ENCODE assay signal across 22 cellular contexts in the genomic region with DNA sequence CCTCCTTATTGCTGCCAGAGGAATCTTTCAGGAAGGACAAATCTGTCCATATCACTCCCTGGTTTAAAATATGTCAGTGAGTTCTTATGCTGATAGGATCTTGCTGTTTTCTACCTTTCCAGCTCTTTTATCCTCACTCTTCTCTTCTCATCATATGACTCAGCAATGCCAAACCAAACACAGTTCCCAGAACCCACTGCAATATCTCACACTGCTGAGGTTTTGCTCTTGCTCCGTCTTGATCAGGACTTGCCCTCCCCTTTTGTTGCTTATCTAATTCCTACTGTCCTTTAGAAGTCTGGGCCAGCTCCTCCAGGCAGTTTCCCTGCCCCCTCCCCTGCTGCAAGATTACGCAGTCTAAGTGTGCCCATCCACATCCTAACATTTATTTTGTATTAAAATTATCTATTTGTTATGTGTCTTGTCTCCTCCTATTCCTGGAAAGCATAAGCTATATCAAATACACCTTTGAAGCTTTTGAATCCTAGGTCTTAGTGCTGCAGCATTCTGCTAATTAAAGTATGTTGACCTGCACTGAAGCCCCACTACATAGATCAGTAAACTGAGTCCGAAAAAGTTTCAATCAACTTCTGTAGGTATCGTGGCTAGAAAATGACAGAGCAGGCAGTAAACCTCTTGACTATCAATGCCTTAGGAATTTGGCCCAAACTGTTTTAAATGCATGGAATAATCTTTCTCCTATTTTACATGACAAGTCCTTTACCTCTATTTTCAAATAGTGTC.
"Had no signal": no experiment of that assay in that cellular context is flagged by ENCODE, and none has a peak within 500 bp of the region (broad histone marks: within the 10 kb centered on the region; RNA-seq: fewer than 3 reads in every experiment).

No MANE protein-coding gene starts in this region.

- H3K4me3 ChIP-seq: hepatocyte, lung, psoas muscle, right lobe of liver, tibial artery, upper lobe of left lung, uterus had no signal

- ATAC-seq: effector memory CD8-positive, alpha-beta T cell; left colon; left ventricle myocardium superior; psoas muscle; right lobe of liver; stimulated activated effector memory CD8-positive, alpha-beta T cell treated with anti-CD3 and anti-CD28 coated beads, Interleukin-12 subunit alpha, Interleukin-12 subunit beta, amount 100 ng/mL, for 72 hours; stimulated activated naive CD8-positive, alpha-beta T cell treated with anti-CD3 and anti-CD28 coated beads, Interleukin-15, Interleukin-2, amounts not matched to agents 100 U/mL and 50 U/mL, for 24 hours had no signal

- H3K79me2 ChIP-seq: hepatocyte had no signal

- H3K27ac Mint-ChIP-seq: dendritic cell treated with granulocyte-macrophage colony-stimulating factor and Interleukin-4, amounts not matched to agents 40 ng/mL and 50 ng/mL, for 4 days; effector memory CD8-positive, alpha-beta T cell; naive B cell; stimulated activated effector memory CD8-positive, alpha-beta T cell treated with anti-CD3 and anti-CD28 coated beads, Interleukin-12 subunit alpha, Interleukin-12 subunit beta, amount 100 ng/mL, for 72 hours had no signal

- DNase-seq: effector memory CD8-positive, alpha-beta T cell; erythroblast; head of caudate nucleus; left colon; left ventricle myocardium superior; mesenchymal stem cell; naive B cell; psoas muscle; retina; right lobe of liver; stimulated activated CD4-positive, alpha-beta T cell treated with anti-CD3 and anti-CD28 coated beads, Interleukin-4, amount 100 ng/mL, for 1 hour; stimulated activated CD8-positive, alpha-beta memory T cell treated with anti-CD3 and anti-CD28 coated beads, Interleukin-4, amount 100 ng/mL, for 48 hours; stimulated activated naive CD8-positive, alpha-beta T cell treated with anti-CD3 and anti-CD28 coated beads, Interleukin-15, Interleukin-2, amounts not matched to agents 100 U/mL and 50 U/mL, for 24 hours; tibial artery; upper lobe of left lung; uterus had no signal

- H3K27me3 ChIP-seq: foreskin keratinocyte, hepatocyte, neutrophil, right lobe of liver, tibial artery, upper lobe of left lung, uterus had no signal

- H3K4me1 ChIP-seq: right lobe of liver, tibial artery, upper lobe of left lung, uterus had no signal

- H3K27ac ChIP-seq: foreskin keratinocyte, hepatocyte, neutrophil, psoas muscle, right lobe of liver, tibial artery, upper lobe of left lung, uterus had no signal

- H3K4me3 Mint-ChIP-seq: dendritic cell treated with granulocyte-macrophage colony-stimulating factor and Interleukin-4, amounts not matched to agents 40 ng/mL and 50 ng/mL, for 4 days; effector memory CD8-positive, alpha-beta T cell; naive B cell; stimulated activated effector memory CD8-positive, alpha-beta T cell treated with anti-CD3 and anti-CD28 coated beads, Interleukin-12 subunit alpha, Interleukin-12 subunit beta, amount 100 ng/mL, for 72 hours had no signal

- H3K4me1 Mint-ChIP-seq: naive B cell; stimulated activated effector memory CD8-positive, alpha-beta T cell treated with anti-CD3 and anti-CD28 coated beads, Interleukin-12 subunit alpha, Interleukin-12 subunit beta, amount 100 ng/mL, for 72 hours had no signal

- H3K27me3 Mint-ChIP-seq: dendritic cell treated with granulocyte-macrophage colony-stimulating factor and Interleukin-4, amounts not matched to agents 40 ng/mL and 50 ng/mL, for 4 days; effector memory CD8-positive, alpha-beta T cell; naive B cell had no signal

- H3K4me2 ChIP-seq: hepatocyte had no signal

- H3K36me3 Mint-ChIP-seq: naive B cell; stimulated activated effector memory CD8-positive, alpha-beta T cell treated with anti-CD3 and anti-CD28 coated beads, Interleukin-12 subunit alpha, Interleukin-12 subunit beta, amount 100 ng/mL, for 72 hours had no signal

- H3K36me3 ChIP-seq: neutrophil, right lobe of liver, tibial artery, upper lobe of left lung, uterus had no signal

- H3K9me3 ChIP-seq: neutrophil, psoas muscle, right lobe of liver, tibial artery, upper lobe of left lung, uterus had no signal
